8 cellular contexts compared by ENCODE assay signal in the genomic region with DNA sequence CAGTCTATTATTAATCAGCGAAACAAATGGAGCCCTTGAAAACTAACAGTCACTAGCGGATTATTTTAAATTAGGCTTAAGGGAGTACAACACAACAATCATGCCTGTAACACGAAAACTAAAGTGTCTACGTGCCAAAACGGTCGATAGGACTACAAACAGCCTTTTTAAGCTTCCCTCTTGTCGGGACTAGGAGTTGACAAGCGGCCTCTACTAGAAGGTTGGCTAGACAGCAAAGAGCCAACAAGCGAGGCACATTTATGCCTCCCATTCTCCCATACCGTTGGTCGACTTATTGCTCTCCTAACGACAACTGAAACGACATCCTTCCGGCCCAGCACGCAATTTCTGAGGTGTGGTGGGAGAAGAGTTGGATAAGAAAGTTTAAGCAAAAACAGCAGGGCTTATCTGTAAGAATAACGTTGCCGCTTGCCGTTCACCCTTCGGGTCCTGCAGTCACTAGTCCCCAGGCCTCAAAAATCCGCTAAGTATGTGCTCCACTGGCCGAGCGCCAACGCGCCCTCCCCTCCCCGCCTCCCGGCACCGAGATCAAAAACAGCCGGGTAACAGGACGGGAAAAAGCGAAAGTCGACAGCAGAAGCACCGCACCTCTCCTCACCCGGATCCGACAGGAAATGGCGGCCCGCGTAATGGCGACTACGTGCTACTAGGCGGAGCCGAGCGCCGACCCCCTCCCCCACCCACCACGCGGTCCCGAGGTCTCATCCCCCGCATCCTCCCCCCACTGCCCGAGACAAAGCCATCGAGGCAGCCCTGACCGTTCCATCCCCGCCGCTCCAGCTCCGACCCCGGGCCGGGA.
DNase-seq lines count a peak whose midpoint lies in the region; ATAC-seq and TF ChIP-seq lines count a peak whose summit lies in the region.

No MANE protein-coding gene starts in this region.

- no peak for TF ChIP-seq CTCF in GM13977 (IDR thresholded peaks at IDR 0.05; ENCODE audit: extremely low read depth, insufficient read depth, missing control alignments)

- peak; percentile 28 for ATAC-seq in HG03139 (IDR thresholded peaks at IDR 0.05; ENCODE audit: unreplicated experiment)

- in situ Hi-C loops in GM13977 (cut with MboI; ENCODE audit: low pct_unique_long_range_greater_than_20kb, low sequenced_read_pairs, unreplicated experiment) = no loop called here

- DNase-seq in GM13977 (ENCODE audit: low spot score) = peak; percentile 76
- DNase-seq in NCI-H774 (lab: John Stamatoyannopoulos, UW) = peak; percentile 68
- peak; percentile 73 to 82 for DNase-seq in activated CD8-positive, alpha-beta memory T cell treated with anti-CD3 and anti-CD28 coated beads for 4 hours (ENCODE audit: low read depth in 2 of 2)
- DNase-seq in effector CD8-positive, alpha-beta T cell (lab: John Stamatoyannopoulos, UW) = peak; percentile 83
- peak; percentile 82 for DNase-seq in medulla oblongata (ENCODE audit: extremely low spot score)
- peak; percentile 70 to 87 (median 84) for DNase-seq in stimulated activated CD4-positive, alpha-beta T cell treated with anti-CD3 and anti-CD28 coated beads, TNF-alpha, amount 100 ng/mL, for 24 hours (ENCODE audit: low read depth in 3 of 3)
- DNase-seq in DMS114 treated with DMSO at 0.1 percent for 48 hours (lab: John Stamatoyannopoulos, UW; ENCODE audit: unreplicated experiment) = no peak
